ENCODE assay signal across 1 cellular context in the genomic region with DNA sequence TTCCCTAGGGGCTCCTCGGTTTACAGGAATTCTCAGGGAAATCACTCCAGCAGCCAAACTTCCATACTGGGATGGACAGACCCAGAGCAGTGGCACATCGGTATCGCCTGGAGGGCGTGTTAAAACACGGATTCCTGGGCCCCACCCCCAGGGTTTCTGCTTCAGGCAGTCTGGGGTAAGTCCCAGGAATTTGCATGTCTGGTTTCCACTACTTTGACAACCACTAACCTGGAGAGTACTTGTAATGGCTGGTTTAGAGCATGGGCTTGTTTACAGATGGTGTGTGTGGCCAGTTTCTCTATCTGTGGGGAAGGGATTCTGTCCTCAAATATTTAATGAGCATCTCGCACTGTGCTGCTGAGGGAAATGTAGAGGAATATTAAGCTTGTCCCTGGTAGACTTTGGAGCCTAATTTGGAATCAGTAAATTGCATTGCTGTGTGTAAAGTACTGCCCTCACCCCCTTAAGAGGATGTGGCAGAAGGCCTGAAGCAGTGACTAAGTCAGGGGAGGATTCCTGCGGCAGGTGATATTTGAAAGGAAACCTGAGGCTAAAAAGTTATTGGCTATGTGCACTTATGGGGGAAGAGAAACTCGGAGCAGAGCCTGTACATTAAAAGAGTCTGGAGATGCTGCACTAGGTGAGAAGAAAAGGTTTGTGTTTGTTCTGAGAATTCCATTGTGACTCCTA.
TF ChIP-seq lines count a peak whose summit lies in the region.

No MANE protein-coding gene starts in this region.

TF ChIP-seq in liver, 16 proteins besides CTCF, POLR2A, EP300 and RAD21 (continued from another document):
- TF ChIP-seq, protein P1, sequence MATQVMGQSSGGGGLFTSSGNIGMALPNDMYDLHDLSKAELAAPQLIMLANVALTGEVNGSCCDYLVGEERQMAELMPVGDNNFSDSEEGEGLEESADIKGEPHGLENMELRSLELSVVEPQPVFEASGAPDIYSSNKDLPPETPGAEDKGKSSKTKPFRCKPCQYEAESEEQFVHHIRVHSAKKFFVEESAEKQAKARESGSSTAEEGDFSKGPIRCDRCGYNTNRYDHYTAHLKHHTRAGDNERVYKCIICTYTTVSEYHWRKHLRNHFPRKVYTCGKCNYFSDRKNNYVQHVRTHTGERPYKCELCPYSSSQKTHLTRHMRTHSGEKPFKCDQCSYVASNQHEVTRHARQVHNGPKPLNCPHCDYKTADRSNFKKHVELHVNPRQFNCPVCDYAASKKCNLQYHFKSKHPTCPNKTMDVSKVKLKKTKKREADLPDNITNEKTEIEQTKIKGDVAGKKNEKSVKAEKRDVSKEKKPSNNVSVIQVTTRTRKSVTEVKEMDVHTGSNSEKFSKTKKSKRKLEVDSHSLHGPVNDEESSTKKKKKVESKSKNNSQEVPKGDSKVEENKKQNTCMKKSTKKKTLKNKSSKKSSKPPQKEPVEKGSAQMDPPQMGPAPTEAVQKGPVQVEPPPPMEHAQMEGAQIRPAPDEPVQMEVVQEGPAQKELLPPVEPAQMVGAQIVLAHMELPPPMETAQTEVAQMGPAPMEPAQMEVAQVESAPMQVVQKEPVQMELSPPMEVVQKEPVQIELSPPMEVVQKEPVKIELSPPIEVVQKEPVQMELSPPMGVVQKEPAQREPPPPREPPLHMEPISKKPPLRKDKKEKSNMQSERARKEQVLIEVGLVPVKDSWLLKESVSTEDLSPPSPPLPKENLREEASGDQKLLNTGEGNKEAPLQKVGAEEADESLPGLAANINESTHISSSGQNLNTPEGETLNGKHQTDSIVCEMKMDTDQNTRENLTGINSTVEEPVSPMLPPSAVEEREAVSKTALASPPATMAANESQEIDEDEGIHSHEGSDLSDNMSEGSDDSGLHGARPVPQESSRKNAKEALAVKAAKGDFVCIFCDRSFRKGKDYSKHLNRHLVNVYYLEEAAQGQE (IDR thresholded peaks at IDR 0.05): no peak
- peak; percentile 67 for TF ChIP-seq FOXA2 (IDR thresholded peaks at IDR 0.05)
